ENCODE assay signal across 14 cellular contexts in the genomic region with DNA sequence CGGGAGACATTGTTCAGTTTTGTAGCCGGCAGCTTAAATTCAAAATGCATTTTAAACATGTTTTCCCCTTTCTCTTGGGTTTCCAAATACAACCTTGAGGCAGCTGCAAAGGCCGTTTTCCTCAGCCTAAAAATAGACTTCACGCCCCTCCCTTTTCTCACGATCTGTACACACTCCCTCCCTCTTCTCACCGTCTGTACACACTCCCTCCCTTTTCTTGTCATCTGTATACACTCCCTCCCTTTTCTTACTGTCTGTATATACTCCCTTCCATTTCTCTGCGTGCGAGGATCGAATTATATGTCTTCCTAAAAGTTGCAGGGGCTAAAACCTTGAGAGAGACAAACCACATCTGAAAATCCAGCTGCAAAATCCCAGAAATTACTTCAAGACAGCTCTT. TPM values are rescaled to one million over a fixed set of nuclear protein-coding genes. Genes with fewer than 3 reads are reported as not detected.
A peak's percentile ranks its signal among the peaks of the same experiment; 100 is the strongest.
DNase-seq lines count a peak whose midpoint lies in the region; ATAC-seq, FAIRE-seq and TF ChIP-seq lines count a peak whose summit lies in the region.
"Had no signal": no experiment of that assay in that cellular context is flagged by ENCODE, and none has a peak within 500 bp of the region (broad histone marks: within the 10 kb centered on the region; RNA-seq: fewer than 3 reads in every experiment).

No MANE protein-coding gene starts in this region.

- H3K9me3 Mint-ChIP-seq in activated CD4-positive, alpha-beta T cell treated with anti-CD3 and anti-CD28 coated beads, Interleukin-2, amount 10 ng/mL, durations not matched to agents 7 days and 5 days = peaks cover 10% of the 10 kb centered on the region
- no peaks in the 10 kb centered on the region for H3K9me3 Mint-ChIP-seq in stimulated activated effector memory CD8-positive, alpha-beta T cell treated with anti-CD3 and anti-CD28 coated beads, Interleukin-12 subunit alpha, Interleukin-12 subunit beta, amount 100 ng/mL, for 72 hours
- H3K9me3 Mint-ChIP-seq: neural crest cell had no signal

- H3K4me3 Mint-ChIP-seq in activated CD4-positive, alpha-beta T cell treated with anti-CD3 and anti-CD28 coated beads, Interleukin-2, amount 10 ng/mL, durations not matched to agents 7 days and 5 days = peak overlapping the region; percentile 13
- H3K4me3 Mint-ChIP-seq in stimulated activated effector memory CD8-positive, alpha-beta T cell treated with anti-CD3 and anti-CD28 coated beads, Interleukin-12 subunit alpha, Interleukin-12 subunit beta, amount 100 ng/mL, for 72 hours = peak overlapping the region; percentile 50
- H3K4me3 Mint-ChIP-seq: neural crest cell had no signal

- POLR2A ChIA-PET in activated CD4-positive, alpha-beta T cell treated with anti-CD3 and anti-CD28 coated beads, Interleukin-2, amount 10 ng/mL, durations not matched to agents 7 days and 5 days (lab: Charles Lee) = interaction anchor here (0.6 kb wide), 1 partner anchor 355 kb away, joined by 9 read pairs; no protein-coding TSS in a partner anchor

- intact Hi-C loops in cardiac septum (cut with DNase I) = no loop called here

- no peak for FAIRE-seq in GM12892 (lab: Jason Lieb, UNC)

- CTCF ChIA-PET in activated CD4-positive, alpha-beta T cell treated with anti-CD3 and anti-CD28 coated beads, Interleukin-2, amount 10 ng/mL, durations not matched to agents 7 days and 5 days (lab: Charles Lee) = interaction anchor here (1.0 to 1.6 kb wide), 7 partner anchors 8 to 532 kb away, joined by 3 to 4 read pairs (median 4); partner anchors contain the start of gene XXYLT1

- DNase-seq in activated CD4-positive, alpha-beta T cell treated with anti-CD3 and anti-CD28 coated beads, Interleukin-2, amount 10 ng/mL, durations not matched to agents 7 days and 5 days = no peak
- DNase-seq in activated CD4-positive, alpha-beta T cell treated with anti-CD3 and anti-CD28 coated beads for 4 hours = no peak
- DNase-seq in RPMI7951 (ENCODE audit: low read depth) (peak; percentile 23), cardiac septum (ENCODE audit: low spot score) (peak; percentile 2), GM12892 (ENCODE audit: insufficient read length) (no peak)
- DNase-seq in stimulated activated effector memory CD8-positive, alpha-beta T cell treated with anti-CD3 and anti-CD28 coated beads, Interleukin-12 subunit alpha, Interleukin-12 subunit beta, amount 100 ng/mL, for 72 hours (ENCODE audit: low spot score in 2 of 2) = no peak
- DNase-seq: activated CD8-positive, alpha-beta memory T cell treated with anti-CD3 and anti-CD28 coated beads, Interleukin-2, amount 50 U/mL, for 48 hours; cerebellar nuclear complex; hippocampal formation had no signal

- H3K4me1 Mint-ChIP-seq in activated CD4-positive, alpha-beta T cell treated with anti-CD3 and anti-CD28 coated beads, Interleukin-2, amount 10 ng/mL, durations not matched to agents 7 days and 5 days = peaks cover 63% of the 10 kb centered on the region
- H3K4me1 Mint-ChIP-seq in stimulated activated effector memory CD8-positive, alpha-beta T cell treated with anti-CD3 and anti-CD28 coated beads, Interleukin-12 subunit alpha, Interleukin-12 subunit beta, amount 100 ng/mL, for 72 hours = peaks cover 56% of the 10 kb centered on the region

- peaks cover 6% of the 10 kb centered on the region for H3K27me3 Mint-ChIP-seq in activated CD4-positive, alpha-beta T cell treated with anti-CD3 and anti-CD28 coated beads, Interleukin-2, amount 10 ng/mL, durations not matched to agents 7 days and 5 days

- peak; percentile 46 for ATAC-seq in stimulated activated effector memory CD8-positive, alpha-beta T cell treated with anti-CD3 and anti-CD28 coated beads, Interleukin-12 subunit alpha, Interleukin-12 subunit beta, amount 100 ng/mL, for 72 hours
- ATAC-seq in HG02623 (IDR thresholded peaks at IDR 0.05; ENCODE audit: unreplicated experiment) = no peak
- ATAC-seq in GM18502 (IDR thresholded peaks at IDR 0.05; ENCODE audit: poor library complexity, unreplicated experiment) = no peak

- H3K36me3 Mint-ChIP-seq in activated CD4-positive, alpha-beta T cell treated with anti-CD3 and anti-CD28 coated beads, Interleukin-2, amount 10 ng/mL, durations not matched to agents 7 days and 5 days (ENCODE audit: low read depth) = peaks cover 31% of the 10 kb centered on the region
- H3K36me3 Mint-ChIP-seq in stimulated activated effector memory CD8-positive, alpha-beta T cell treated with anti-CD3 and anti-CD28 coated beads, Interleukin-12 subunit alpha, Interleukin-12 subunit beta, amount 100 ng/mL, for 72 hours = peaks cover 24% of the 10 kb centered on the region

- TF ChIP-seq POLR2A in GM12892 (IDR thresholded peaks at IDR 0.05; ENCODE audit: low read depth, low read length) = no peak

- peak overlapping the region; percentile 86 for H3K27ac Mint-ChIP-seq in activated CD4-positive, alpha-beta T cell treated with anti-CD3 and anti-CD28 coated beads, Interleukin-2, amount 10 ng/mL, durations not matched to agents 7 days and 5 days
- H3K27ac Mint-ChIP-seq in stimulated activated effector memory CD8-positive, alpha-beta T cell treated with anti-CD3 and anti-CD28 coated beads, Interleukin-12 subunit alpha, Interleukin-12 subunit beta, amount 100 ng/mL, for 72 hours = peak overlapping the region; percentile 62

RNA-seq across cellular contexts. Expression of gene MUC4, which starts 8.9 kb away (rescaled TPM):
- under 1 TPM; under 0.01 to 0.15 TPM for total RNA-seq in activated CD4-positive, alpha-beta T cell treated with anti-CD3 and anti-CD28 coated beads, Interleukin-2, amount 10 ng/mL, durations not matched to agents 7 days and 5 days
- not detected in 2 replicates for total RNA-seq in RPMI7951 (2014; rRNA removed; shearing (Covaris generic))
- total RNA-seq in cardiac septum = 0.03 TPM
- 2.5 TPM for polyA plus RNA-seq in GM12892 (2012; ENCODE audit: missing spikeins)
- total RNA-seq: HT-29, neural crest cell had no signal
- polyA plus RNA-seq: BJ had no signal

Comparison
In these comparisons a context has a peak if more than half of its experiments do, and no peak if none do; other contexts are left out.
1. DNase-seq: peak in RPMI7951 (single experiment) and cardiac septum (single experiment); none in activated CD4-positive, alpha-beta T cell treated with anti-CD3 and anti-CD28 coated beads, Interleukin-2, amount 10 ng/mL, durations not matched to agents 7 days and 5 days (single experiment), activated CD4-positive, alpha-beta T cell treated with anti-CD3 and anti-CD28 coated beads for 4 hours (0 of 2), stimulated activated effector memory CD8-positive, alpha-beta T cell treated with anti-CD3 and anti-CD28 coated beads, Interleukin-12 subunit alpha, Interleukin-12 subunit beta, amount 100 ng/mL, for 72 hours (0 of 2) and GM12892 (single experiment).